ENCODE assay signal across 1 cellular context in genomic region chr5:10760976-10761841, GRCh38.
TF ChIP-seq lines count a peak whose summit lies in the region.

TSS of gene DAP (minus strand) at chr5:10761234. CDS start at chr5:10761068, 166 bp downstream.

TF ChIP-seq in GM12878, 131 proteins besides CTCF, POLR2A, EP300 and RAD21 (continued from another document):
- TF ChIP-seq ZNF687 (IDR thresholded peaks at IDR 0.05) (peak; percentile 63), NR2F1 (conservative IDR thresholded peaks at IDR 0.05) (peak; percentile 46; the same call in 1 of the 2 replicates), LARP7 (IDR thresholded peaks at IDR 0.05) (peak; percentile 78), TAF1 (IDR thresholded peaks at IDR 0.05; ENCODE audit: borderline replicate concordance, low read depth, low read length) (peak; percentile 40; the same call in 1 of the 2 replicates), BHLHE40 (IDR thresholded peaks at IDR 0.05; ENCODE audit: borderline replicate concordance in 1 of 2, low read depth in 2 of 2, low read length in 1 of 2) (peak; percentile 43 to 84; a peak in 3 of 4 replicates), CREM (IDR thresholded peaks at IDR 0.05; ENCODE audit: low read depth) (peak; percentile 48), ZNF622 (IDR thresholded peaks at IDR 0.05) (no peak), RELA (IDR thresholded peaks at IDR 0.05; ENCODE audit: borderline replicate concordance, partially characterized antibody) (peak; percentile 16), CREB1 (IDR thresholded peaks at IDR 0.05; ENCODE audit: low read depth) (peak; percentile 76), IKZF1 (conservative IDR thresholded peaks at IDR 0.05) (peak; percentile 93), NRF1 (conservative IDR thresholded peaks at IDR 0.05; ENCODE audit: low read depth, low read length) (peak; percentile 33; the same call in 1 of the 2 replicates), NBN (IDR thresholded peaks at IDR 0.05) (peak; percentile 51; the same call in 1 of the 2 replicates), MXI1 (IDR thresholded peaks at IDR 0.05; ENCODE audit: low read depth, low read length) (peak; percentile 63), ZBED1 (IDR thresholded peaks at IDR 0.05; ENCODE audit: borderline replicate concordance) (peak; percentile 27; the same call in 1 of the 2 replicates), IKZF2 (IDR thresholded peaks at IDR 0.05) (peak in 1 of 2 experiments; percentile 42; a peak in 1 of 4 replicates), PRDM15 (CRISPR knock-in tag; IDR thresholded peaks at IDR 0.05) (no peak), FOS (IDR thresholded peaks at IDR 0.05; ENCODE audit: borderline replicate concordance, extremely low read depth, insufficient read length) (no peak), MEF2B (IDR thresholded peaks at IDR 0.05; ENCODE audit: partially characterized antibody, poor library complexity, severe bottlenecking) (peak; percentile 62), SUZ12 (IDR thresholded peaks at IDR 0.05; ENCODE audit: unreplicated experiment) (no peak), KLF5 (IDR thresholded peaks at IDR 0.05; ENCODE audit: partially characterized antibody) (no peak), SIN3A (IDR thresholded peaks at IDR 0.05; ENCODE audit: low read depth, low read length) (peak; percentile 55; the same call in 1 of the 2 replicates), SP1 (IDR thresholded peaks at IDR 0.05; ENCODE audit: low read depth, low read length) (peak; percentile 48), DPF2 (IDR thresholded peaks at IDR 0.05) (peak; percentile 68), NR2C1 (IDR thresholded peaks at IDR 0.05) (no peak), SMAD5 (IDR thresholded peaks at IDR 0.05; ENCODE audit: low read depth) (no peak), TCF7 (IDR thresholded peaks at IDR 0.05; ENCODE audit: borderline replicate concordance) (no peak), POLR2AphosphoS5 (IDR thresholded peaks at IDR 0.05; ENCODE audit: low read length) (peak; percentile 68), E2F4 (IDR thresholded peaks at IDR 0.05; ENCODE audit: low read depth, low read length) (0 out of 2 replicates have a peak, but pooled peaks have one; percentile 20), CHD4 (IDR thresholded peaks at IDR 0.05) (no peak), POLR2AphosphoS2 (IDR thresholded peaks at IDR 0.05; ENCODE audit: low read depth, low read length) (peak; percentile 40; the same call in 1 of the 2 replicates), CHD2 (IDR thresholded peaks at IDR 0.05; ENCODE audit: borderline replicate concordance, low read depth, low read length) (0 out of 2 replicates have a peak, but pooled peaks have one; percentile 16), PBX3 (IDR thresholded peaks at IDR 0.05; ENCODE audit: insufficient replicate concordance, low read depth, low read length) (peak; percentile 2), TARDBP (IDR thresholded peaks at IDR 0.05; ENCODE audit: borderline replicate concordance) (no peak), PML (IDR thresholded peaks at IDR 0.05; ENCODE audit: low read length) (no peak), TCF3 (IDR thresholded peaks at IDR 0.05; ENCODE audit: borderline replicate concordance, insufficient read depth, low read depth, low read length) (peak; percentile 25; the same call in 1 of the 2 replicates), RUNX3 (IDR thresholded peaks at IDR 0.05; ENCODE audit: low read length) (no peak)
